ENCODE assay signal across 18 cellular contexts in genomic region chr18:55221577-55221976, GRCh38.
DNase-seq lines count a peak whose midpoint lies in the region; ATAC-seq and TF ChIP-seq lines count a peak whose summit lies in the region.
"Had no signal": no experiment of that assay in that cellular context is flagged by ENCODE, and none has a peak within 500 bp of the region (broad histone marks: within the 10 kb centered on the region; RNA-seq: fewer than 3 reads in every experiment).

No MANE protein-coding gene starts in this region.

- H3K4me1 Mint-ChIP-seq in brain = peaks cover 45% of the 10 kb centered on the region

- H3K27me3 ChIP-seq in breast epithelium = no peaks in the 10 kb centered on the region
- H3K27me3 ChIP-seq in esophagus muscularis mucosa = no peaks in the 10 kb centered on the region

- H3K36me3 Mint-ChIP-seq in brain = peaks cover 21% of the 10 kb centered on the region

- H3K27me3 Mint-ChIP-seq in brain = no peaks in the 10 kb centered on the region
- H3K27me3 Mint-ChIP-seq: CD4-positive, alpha-beta T cell had no signal

- 94% methylated on average over 3 of the region's 3 CpGs for WGBS in esophagus muscularis mucosa

- H3K9me3 ChIP-seq in breast epithelium (no peaks in the 10 kb centered on the region), esophagus muscularis mucosa (no peaks in the 10 kb centered on the region)

- TF ChIP-seq CTCF in brain (conservative IDR thresholded peaks at IDR 0.05) = no peak
- no peak for TF ChIP-seq CTCF in breast epithelium (IDR thresholded peaks at IDR 0.05)
- TF ChIP-seq CTCF in esophagus muscularis mucosa (IDR thresholded peaks at IDR 0.05) = no peak

- H3K27ac ChIP-seq in breast epithelium (no peak overlapping the region), esophagus muscularis mucosa (replicated peaks in 1 of 4) (no peak overlapping the region)

- H3K4me3 Mint-ChIP-seq in brain = no peak overlapping the region
- H3K4me3 Mint-ChIP-seq: CD4-positive, alpha-beta T cell had no signal

- H3K36me3 ChIP-seq in breast epithelium (no peaks in the 10 kb centered on the region), esophagus muscularis mucosa (peaks cover 0 to 27% (median 0%) of the 10 kb centered on the region in 4 donors)

- no peak for ATAC-seq in HG03354 (IDR thresholded peaks at IDR 0.05; ENCODE audit: poor library complexity, severe bottlenecking, unreplicated experiment)
- ATAC-seq: Panc1 had no signal

- H3K4me3 ChIP-seq in breast epithelium (no peak overlapping the region), esophagus muscularis mucosa (no peak overlapping the region)

- H3K27ac Mint-ChIP-seq in brain = peak overlapping the region in 4 of 5 experiments; percentile 47 to 71 (median 55)
- H3K27ac Mint-ChIP-seq: CD4-positive, alpha-beta T cell had no signal

- TF ChIP-seq POLR2A in GM19099 (IDR thresholded peaks at IDR 0.05; ENCODE audit: extremely low read depth, insufficient read length, low read depth) (peak; percentile 24), breast epithelium (IDR thresholded peaks at IDR 0.05) (no peak), esophagus muscularis mucosa (IDR thresholded peaks at IDR 0.05; ENCODE audit: low read depth) (no peak)

- H3K4me1 ChIP-seq in breast epithelium (no peaks in the 10 kb centered on the region), esophagus muscularis mucosa (peaks cover 0 to 18% (median 7%) of the 10 kb centered on the region in 4 donors)

- DNase-seq in NAMALWA (ENCODE audit: low spot score) (peak; percentile 30), superior temporal gyrus (ENCODE audit: extremely low spot score) (peak; percentile 52), breast epithelium (ENCODE audit: low spot score in 2 of 2) (no peak), esophagus muscularis mucosa (ENCODE audit: extremely low spot score) (no peak)
- DNase-seq: CD4-positive, alpha-beta T cell; COR-L47; DMS79; GOT3; HCEC 1CT; Kasumi-1; NCI-H1694 treated with DMSO at 0.1 percent for 48 hours; NCI-H2107; NCI-H446 treated with DMSO at 0.1 percent for 48 hours; T-helper 1 cell had no signal

- peaks cover 0 to 5% (median 0%) of the 10 kb centered on the region in 5 experiments for H3K9me3 Mint-ChIP-seq in brain

- intact Hi-C loops in breast epithelium (cut with DNase I; ENCODE audit: low total_unique reads) (no loop called here), esophagus muscularis mucosa (cut with DNase I) (no loop called here)

- TF ChIP-seq EP300 in esophagus muscularis mucosa (IDR thresholded peaks at IDR 0.05) = no peak

Comparison
In these comparisons a context has a peak if more than half of its experiments do, and no peak if none do; other contexts are left out.
1. DNase-seq: peak in NAMALWA (single experiment) and superior temporal gyrus (single experiment); none in breast epithelium (0 of 2) and esophagus muscularis mucosa (single experiment).